ENCODE assay signal across 9 cellular contexts in genomic region chr4:6155996-6156395, GRCh38. TPM values are rescaled to one million over a fixed set of nuclear protein-coding genes. Genes with fewer than 3 reads are reported as not detected.
"Had no signal": no experiment of that assay in that cellular context is flagged by ENCODE, and none has a peak within 500 bp of the region (broad histone marks: within the 10 kb centered on the region; RNA-seq: fewer than 3 reads in every experiment).

No MANE protein-coding gene starts in this region.

- H3K9ac ChIP-seq: GM23248 had no signal

- H3K27ac ChIP-seq: GM23248 had no signal

- H3K4me3 ChIP-seq: GM23248, HAP-1, K562 had no signal

- H3K4me1 ChIP-seq: HAP-1 had no signal

- DNase-seq: GM23248, GOT3, H7, HFFc6, IMR-90 had no signal

- H3K27ac Mint-ChIP-seq: HFFc6 had no signal

- ATAC-seq: HCT116, K562 had no signal

- H3K4me3 Mint-ChIP-seq: HFFc6 had no signal

- H3K9me3 ChIP-seq: HAP-1 had no signal

- H3K36me3 ChIP-seq: HAP-1 had no signal

RNA-seq across cellular contexts. Expression of gene JAKMIP1, which starts 44.4 kb away (rescaled TPM):
- total RNA-seq: GM23248, HFFc6, HT-29, IMR-90, K562 had no signal
- polyA plus RNA-seq: GM23248, IMR-90, K562 had no signal
